8 cellular contexts compared by ENCODE assay signal in genomic region chr5:103260951-103261350, GRCh38. TPM values are rescaled to one million over a fixed set of nuclear protein-coding genes. Genes with fewer than 3 reads are reported as not detected.
DNase-seq lines count a peak whose midpoint lies in the region; ATAC-seq, FAIRE-seq and TF ChIP-seq lines count a peak whose summit lies in the region.

No MANE protein-coding gene starts in this region.

- no peaks in the 10 kb centered on the region for H3K36me3 ChIP-seq in K562 (ENCODE audit: control insufficient read depth, insufficient read depth, low read length)

- no peak overlapping the region for H3K27ac Mint-ChIP-seq in CD4-positive, alpha-beta T cell

- peak; percentile 44 for FAIRE-seq in K562 (lab: Jason Lieb, UNC)

- H4K20me1 ChIP-seq in K562 (replicated peaks; ENCODE audit: control insufficient read depth, insufficient read depth, low read length), result no peaks in the 10 kb centered on the region

- no peaks in the 10 kb centered on the region for H3K27me3 ChIP-seq in CD4-positive, alpha-beta T cell (ENCODE audit: control insufficient read depth, insufficient read depth, low read length)
- H3K27me3 ChIP-seq in K562 (ENCODE audit: control insufficient read depth in 2 of 2, insufficient read depth in 2 of 2, low read length in 2 of 2), result no peaks in the 10 kb centered on the region

- no peaks in the 10 kb centered on the region for H3K27me3 Mint-ChIP-seq in CD4-positive, alpha-beta T cell

- POLR2A ChIA-PET in CD4-positive, alpha-beta T cell (lab: Charles Lee), result interaction anchor here (1.3 to 5.6 kb wide), 2 partner anchors 18 to 141 kb away, joined by 3 to 46 read pairs; partner anchors contain the start of genes GIN1 and PPIP5K2
- POLR2A ChIA-PET in K562 (lab: Yijun Ruan, JAX), result interaction anchor here (3.5 kb wide), 1 partner anchor 11 kb away, joined by 22 read pairs; no protein-coding TSS in a partner anchor

- TF ChIP-seq CTCF in CD4-positive, alpha-beta T cell (IDR thresholded peaks at IDR 0.05), result no peak
- TF ChIP-seq CTCF in K562 (IDR thresholded peaks at IDR 0.05 in 2 of 3, conservative IDR thresholded peaks at IDR 0.05 in 1 of 3; ENCODE audit: insufficient read depth in 2 of 3, low read depth in 1 of 3, low read length in 3 of 3), result no peak

- no peak for DNase-seq in CD4-positive, alpha-beta T cell
- DNase-seq in K562 (ENCODE audit: extremely low read depth in 1 of 4, low spot score in 3 of 4) (no peak), putamen (ENCODE audit: low spot score) (no peak), HK-2 (ENCODE audit: unreplicated experiment) (no peak), UCSD-AML1 (lab: John Stamatoyannopoulos, UW; ENCODE audit: unreplicated experiment) (no peak), ecto neural progenitor cell (ENCODE audit: low spot score) (no peak)

- no peaks in the 10 kb centered on the region for H3K36me3 Mint-ChIP-seq in CD4-positive, alpha-beta T cell (ENCODE audit: low read depth)

- H3K9ac ChIP-seq in K562 (ENCODE audit: insufficient read depth in 1 of 2, low read depth in 2 of 2, low read length in 2 of 2), result peak overlapping the region in 1 of 2 experiments; percentile 10; a peak in 1 of 4 replicates

- H3K9me3 Mint-ChIP-seq in CD4-positive, alpha-beta T cell, result no peaks in the 10 kb centered on the region

- H2AFZ ChIP-seq in K562 (ENCODE audit: low read depth, low read length), result no peak overlapping the region

- no peak for TF ChIP-seq RAD21 in K562 (CRISPR knock-in tag; conservative IDR thresholded peaks at IDR 0.05 in 1 of 2, IDR thresholded peaks at IDR 0.05 in 1 of 2)

- intact Hi-C loops in CD4-positive, alpha-beta T cell (cut with DNase I, micrococcal nuclease), result no loop called here
- intact Hi-C loops in K562 (cut with micrococcal nuclease), result no loop called here

- peaks cover 12 to 39% of the 10 kb centered on the region in 2 experiments; a peak in 4 of 5 replicates for H3K4me1 ChIP-seq in K562 (replicated peaks in 1 of 2; ENCODE audit: control insufficient read depth in 2 of 2, insufficient read depth in 2 of 2, low read length in 2 of 2)

- no peak for TF ChIP-seq EP300 in K562 (IDR thresholded peaks at IDR 0.05; ENCODE audit: low read length)

- H3K4me3 Mint-ChIP-seq in CD4-positive, alpha-beta T cell, result peak overlapping the region; percentile 70

- H3K79me2 ChIP-seq in K562 (ENCODE audit: control insufficient read depth, insufficient read depth, low read length), result peaks cover 73% of the 10 kb centered on the region

- CTCF ChIA-PET in CD4-positive, alpha-beta T cell (lab: Charles Lee), result no interaction called here
- CTCF ChIA-PET in K562 (lab: Yijun Ruan, JAX; ENCODE audit: low intra/inter-chr PET ratio), result no interaction called here

- in situ Hi-C loops in K562 (cut with MboI), result no loop called here

- H3K4me1 Mint-ChIP-seq in CD4-positive, alpha-beta T cell (ENCODE audit: low read depth), result peaks cover 27% of the 10 kb centered on the region

- WGBS in K562 (ENCODE audit: insufficient coverage, low coverage, missing lambda C conversion rate), result 2% methylated on average over 3 of the region's 3 CpGs

- H3K4me2 ChIP-seq in K562 (ENCODE audit: insufficient read depth, low read length), result peak overlapping the region; percentile 38

- no peak overlapping the region for H3K27ac ChIP-seq in CD4-positive, alpha-beta T cell (ENCODE audit: low read depth, low read length)
- no peak overlapping the region for H3K27ac ChIP-seq in K562 (ENCODE audit: extremely low read depth, low read depth, low read length)

- no peaks in the 10 kb centered on the region for H3K9me1 ChIP-seq in K562 (ENCODE audit: control insufficient read depth, insufficient read depth, low read length)

- no peak for TF ChIP-seq POLR2A in K562 (conservative IDR thresholded peaks at IDR 0.05)

- no peaks in the 10 kb centered on the region for H3K9me3 ChIP-seq in CD4-positive, alpha-beta T cell (ENCODE audit: control insufficient read depth, low read length)
- H3K9me3 ChIP-seq in K562 (replicated peaks; ENCODE audit: control insufficient read depth, insufficient read depth, low read depth, low read length), result no peaks in the 10 kb centered on the region

- no TSS peak for BruUV-seq in K562 (replicated peaks; lab: Mats Ljungman, UMichigan)

- no peak overlapping the region for H3K4me3 ChIP-seq in K562

- ATAC-seq in CD4-positive, alpha-beta T cell (ENCODE audit: poor library complexity), result no peak
- ATAC-seq in GM19035 (IDR thresholded peaks at IDR 0.05; ENCODE audit: unreplicated experiment), result peak; percentile 32
- peak; percentile 45 for ATAC-seq in HG03060 (IDR thresholded peaks at IDR 0.05; ENCODE audit: low read depth, unreplicated experiment)
- no peak for ATAC-seq in K562

TF ChIP-seq in K562, 482 proteins besides CTCF, POLR2A, EP300 and RAD21 (continues in another document):
- TF ChIP-seq NKRF (IDR thresholded peaks at IDR 0.05; ENCODE audit: borderline replicate concordance), result no peak
- TF ChIP-seq PHF21A (IDR thresholded peaks at IDR 0.05; ENCODE audit: borderline replicate concordance, low read depth), result no peak
- no peak for TF ChIP-seq ZNF79 (CRISPR knock-in tag; IDR thresholded peaks at IDR 0.05; ENCODE audit: low read depth)
- no peak for TF ChIP-seq CBX3 (IDR thresholded peaks at IDR 0.05; ENCODE audit: borderline replicate concordance in 1 of 2, low read length in 2 of 2)
- TF ChIP-seq FOSL1 (tag; conservative IDR thresholded peaks at IDR 0.05), result no peak
- TF ChIP-seq RNF219 (CRISPR knock-in tag; IDR thresholded peaks at IDR 0.05), result no peak
- TF ChIP-seq BCOR (IDR thresholded peaks at IDR 0.05), result no peak
- no peak for TF ChIP-seq NFIX (CRISPR knock-in tag; IDR thresholded peaks at IDR 0.05; ENCODE audit: low read depth)
- no peak for TF ChIP-seq IRF9 (tag; IDR thresholded peaks at IDR 0.05)
- no peak for TF ChIP-seq TCF7L2 (IDR thresholded peaks at IDR 0.05; ENCODE audit: low read depth, low read length)

RNA-seq across cellular contexts. Expression of gene MACIR, which starts 2.4 kb away (rescaled TPM):
- 1 to 10 TPM; 1.3 to 1.6 TPM for total RNA-seq in CD4-positive, alpha-beta T cell
- 5.9 and 8.4 TPM in 2 replicates for total RNA-seq in K562 (2011; cell fraction: chromatin; rRNA removed; ENCODE audit: low replicate concordance)
- total RNA-seq in K562 (2011; cell fraction: nucleolus; rRNA removed), result 2.3 and 3.8 TPM in 2 replicates
- 7.5 and 10.8 TPM in 2 replicates for total RNA-seq in K562 (2011; cell fraction: nucleoplasm; rRNA removed)
- 6.2 and 8.6 TPM in 2 replicates for total RNA-seq in K562 (2014; rRNA removed)
- total RNA-seq in K562 (2014; rRNA removed; fragmentation: Illumina TruSeq; extraction: Trizol), result 10.3 and 10.6 TPM in 2 replicates
- total RNA-seq in K562 (2015; rRNA removed; fragmentation: Illumina TruSeq; extraction: Trizol), result 9.4 and 10.6 TPM in 2 replicates
- 9.4 and 10.5 TPM in 2 replicates for total RNA-seq in K562 (2021)
- polyA plus RNA-seq in K562 (2011; rRNA removed), result 9.5 and 9.9 TPM in 2 replicates
- polyA plus RNA-seq in K562 (2011; cell fraction: cytosol; rRNA removed), result 5.0 and 5.9 TPM in 2 replicates
- polyA plus RNA-seq in K562 (2011; cell fraction: nucleus; rRNA removed), result 7.1 and 7.6 TPM in 2 replicates
- 7.0 TPM in 2 replicates for polyA plus RNA-seq in K562 (2012)
- polyA plus RNA-seq in K562 (2014; fragmentation: Illumina TruSeq; extraction: Trizol), result 10.4 and 11.6 TPM in 2 replicates
- polyA plus RNA-seq in K562 (2014; fragmentation: Nextera tagmentation; extraction: Ambion mirVana), result 1 to 10 TPM; 1.4 to 2.7 TPM
- 8.1 and 9.3 TPM in 2 replicates for polyA plus RNA-seq in K562 (2014; rRNA removed)
- 12.7 and 12.8 TPM in 2 replicates for polyA minus RNA-seq in K562 (2011; rRNA and poly(A)+ RNA removed)
- polyA minus RNA-seq in K562 (2011; cell fraction: cytosol; rRNA and poly(A)+ RNA removed), result 4.8 and 6.3 TPM in 2 replicates
- 4.8 and 8.6 TPM in 2 replicates for polyA minus RNA-seq in K562 (2011; cell fraction: nucleus; rRNA and poly(A)+ RNA removed)

Comparison
In these comparisons a context has a peak if more than half of its experiments do, and no peak if none do; other contexts are left out.
1. ATAC-seq: peak in GM19035 (single experiment) and HG03060 (single experiment); none in CD4-positive, alpha-beta T cell (single experiment) and K562 (single experiment).